8 cellular contexts compared by ENCODE assay signal in genomic region chr11:22192642-22193347, GRCh38. TPM values are rescaled to one million over a fixed set of nuclear protein-coding genes. Genes with fewer than 3 reads are reported as not detected.
A peak's percentile ranks its signal among the peaks of the same experiment; 100 is the strongest.
DNase-seq lines count a peak whose midpoint lies in the region; ATAC-seq and TF ChIP-seq lines count a peak whose summit lies in the region.

Gene ANO5 (plus strand): TSS chr11:22193085. CDS start chr11:22193493, 408 bp downstream.

- H3K9me2 ChIP-seq in GM23248 (ENCODE audit: insufficient read depth): no peaks in the 10 kb centered on the region
- H3K9me2 ChIP-seq in OCI-LY7 (ENCODE audit: insufficient read depth, low read length): no peaks in the 10 kb centered on the region

- DNase-seq in GM10266 (ENCODE audit: extremely low spot score): peak; percentile 55
- DNase-seq in GM23248: peak; percentile 7
- peak; percentile 33 for DNase-seq in NCI-H1694 treated with DMSO at 0.1 percent for 48 hours (lab: John Stamatoyannopoulos, UW)
- DNase-seq in amygdala (lab: John Stamatoyannopoulos, UW): peak in 49 of 56 donors; percentile 16 to 78 (median 49)
- DNase-seq in hepatic stellate cell (ENCODE audit: low spot score): peak; percentile 2
- DNase-seq in pons (ENCODE audit: low spot score): peak; percentile 12
- DNase-seq in OCI-LY7 (ENCODE audit: low spot score): no peak

- no peaks in the 10 kb centered on the region for H3K9me3 ChIP-seq in GM23248 (ENCODE audit: low read depth)
- no peaks in the 10 kb centered on the region for H3K9me3 ChIP-seq in OCI-LY7 (ENCODE audit: low read length)

- no TSS peak for BruUV-seq in OCI-LY7 (replicated peaks; lab: Mats Ljungman, UMichigan)

- H3K4me1 ChIP-seq in GM23248 (ENCODE audit: insufficient read depth) (no peaks in the 10 kb centered on the region), OCI-LY7 (ENCODE audit: insufficient read depth, low read length, poor library complexity, severe bottlenecking) (no peaks in the 10 kb centered on the region)

- H3K4me2 ChIP-seq in GM23248 (ENCODE audit: unreplicated experiment) (peak within 1 kb of the TSS; percentile 57), OCI-LY7 (ENCODE audit: low read length) (no peak within 1 kb of the TSS)

- 6 to 10% methylated on average over 33 to 56 of the region's 56 CpGs for WGBS in GM23248 (ENCODE audit: low coverage in 1 of 2, low lambda C conversion rate in 2 of 2, missing lambda C conversion rate in 2 of 2), 2 experiments

- H3K27me3 ChIP-seq in GM23248 (replicated peaks; ENCODE audit: insufficient read depth): peaks cover 28% of the 10 kb centered on the region; the same call in 1 of the 2 replicates

- intact Hi-C loops in OCI-LY7 (cut with micrococcal nuclease; ENCODE audit: unreplicated experiment): no loop called here

- no peak for TF ChIP-seq CTCF in GM10266 (IDR thresholded peaks at IDR 0.05; ENCODE audit: control insufficient read depth, insufficient read depth, low read depth, missing control alignments)
- no peak for TF ChIP-seq CTCF in OCI-LY7 (conservative IDR thresholded peaks at IDR 0.05; ENCODE audit: low read length)

- H3K27ac ChIP-seq in GM23248 (no peak within 1 kb of the TSS), OCI-LY7 (ENCODE audit: low read depth, low read length, poor library complexity, severe bottlenecking) (no peak within 1 kb of the TSS)

- H3K79me2 ChIP-seq in GM23248 (ENCODE audit: insufficient read depth) (no peaks in the 10 kb centered on the region), OCI-LY7 (ENCODE audit: insufficient read depth, low read depth, low read length) (no peaks in the 10 kb centered on the region)

- CTCF ChIA-PET in OCI-LY7 (lab: Charles Lee; ENCODE audit: unreplicated experiment): no interaction called here

- H3F3A ChIP-seq in GM23248 (ENCODE audit: insufficient read depth): no peaks in the 10 kb centered on the region

- no peak within 1 kb of the TSS for H3K9ac ChIP-seq in GM23248

- H3K4me3 ChIP-seq in GM23248 (peak within 1 kb of the TSS; percentile 43; the same call in 1 of the 2 replicates), OCI-LY7 (ENCODE audit: low read depth, low read length, poor library complexity, severe bottlenecking) (no peak within 1 kb of the TSS)

- no peak for ATAC-seq in HG03025 (IDR thresholded peaks at IDR 0.05; ENCODE audit: low FRiP score, unreplicated experiment)

- H3K36me3 ChIP-seq in GM23248 (ENCODE audit: low read depth) (no peaks in the 10 kb centered on the region), OCI-LY7 (ENCODE audit: insufficient read depth, low read length) (no peaks in the 10 kb centered on the region)

- H2AFZ ChIP-seq in GM23248 (0 out of 2 replicates have a peak within 1 kb of the TSS, but pooled peaks have one; percentile 33), OCI-LY7 (ENCODE audit: low read length) (no peak within 1 kb of the TSS)

- in situ Hi-C loops in GM23248 (cut with MboI): no loop called here

- no peaks in the 10 kb centered on the region for H4K20me1 ChIP-seq in GM23248 (ENCODE audit: insufficient read depth)
- no peaks in the 10 kb centered on the region for H4K20me1 ChIP-seq in OCI-LY7 (ENCODE audit: insufficient read depth, low read length)

- POLR2A ChIA-PET in OCI-LY7 (lab: Charles Lee): no interaction called here

RNA-seq across cellular contexts. Expression of gene ANO5, which starts in this region (rescaled TPM):
- not detected in 2 replicates for total RNA-seq in GM23248 (2014; rRNA removed; shearing (Covaris generic))
- polyA plus RNA-seq in GM23248 (2016; fragmentation: Nextera tagmentation; extraction: Ambion mirVana): not detected in 2 replicates
- total RNA-seq in OCI-LY7 (2014; rRNA removed; shearing (Covaris generic)): not detected in 2 replicates
- total RNA-seq in OCI-LY7 (2022): not detected in 2 replicates

Comparison
In these comparisons a context has a peak if more than half of its experiments do, and no peak if none do; other contexts are left out.
1. Peak in DNase-seq, H3K4me3 ChIP-seq and H3K4me2 ChIP-seq in GM23248; RNA of the gene not detected or under 1 TPM.